ENCODE assay signal across 8 cellular contexts in the genomic region with DNA sequence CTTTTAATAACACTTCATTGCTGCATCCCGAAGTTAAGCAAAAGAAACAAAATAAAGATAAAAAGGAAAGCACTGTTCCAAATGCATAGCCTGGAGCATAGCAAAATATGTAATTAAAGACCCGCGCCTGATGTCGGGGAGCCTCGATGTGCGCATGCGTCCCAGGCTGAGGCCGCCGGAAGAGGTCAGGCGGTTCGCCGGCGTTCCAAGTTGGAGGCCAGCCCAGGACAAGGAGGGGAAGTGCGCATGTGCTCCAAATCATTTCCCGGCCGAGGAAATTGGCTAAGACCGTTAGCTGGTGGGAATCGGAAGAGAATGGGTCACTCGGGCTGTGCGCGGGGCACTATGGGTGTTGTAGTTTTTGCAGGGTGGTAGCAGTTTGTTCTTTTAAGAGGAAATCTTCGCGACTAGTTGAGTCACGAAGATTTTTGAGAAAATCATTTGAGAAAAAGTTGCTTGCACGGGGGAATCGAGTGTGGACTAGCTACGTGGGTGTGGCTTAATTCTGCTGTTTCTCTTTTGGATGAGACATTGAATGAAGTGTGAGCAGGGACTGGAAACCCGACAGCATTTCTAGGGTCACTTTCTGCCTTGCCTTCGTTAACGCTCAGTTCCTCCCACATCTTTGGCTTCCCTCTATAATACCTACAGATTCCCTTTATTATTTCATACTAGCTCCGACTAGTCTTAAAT. TPM values are rescaled to one million over a fixed set of nuclear protein-coding genes. Genes with fewer than 3 reads are reported as not detected.
DNase-seq lines count a peak whose midpoint lies in the region; ATAC-seq, FAIRE-seq and TF ChIP-seq lines count a peak whose summit lies in the region.

No MANE protein-coding gene starts in this region.

- TF ChIP-seq CTCF in A673 (conservative IDR thresholded peaks at IDR 0.05; ENCODE audit: low read depth, low read length) = no peak
- no peak for TF ChIP-seq CTCF in Loucy (conservative IDR thresholded peaks at IDR 0.05; ENCODE audit: low read length)
- TF ChIP-seq CTCF in adrenal gland (IDR thresholded peaks at IDR 0.05) = no peak
- TF ChIP-seq CTCF in cardiac muscle cell (IDR thresholded peaks at IDR 0.05; ENCODE audit: low read depth, low read length) = no peak
- no peak for TF ChIP-seq CTCF in pancreas (IDR thresholded peaks at IDR 0.05)
- TF ChIP-seq CTCF in thoracic aorta (IDR thresholded peaks at IDR 0.05) = no peak

- H3K4me3 ChIP-seq in A673 (ENCODE audit: low read depth, low read length, poor library complexity, severe bottlenecking) (peak overlapping the region; percentile 36), Loucy (ENCODE audit: low read length, poor library complexity, severe bottlenecking) (peak overlapping the region; percentile 55), adrenal gland (peak overlapping the region in 2 of 4 donors; percentile 7 to 63), cardiac muscle cell (peak overlapping the region; percentile 25), pancreas (peak overlapping the region in 2 of 4 donors; percentile 27 to 37), thoracic aorta (peak overlapping the region; percentile 68)

- H3K9me3 ChIP-seq in A673 (ENCODE audit: low read depth, low read length, poor library complexity, severe bottlenecking) (no peaks in the 10 kb centered on the region), Loucy (ENCODE audit: insufficient read depth, low read depth, low read length) (no peaks in the 10 kb centered on the region), adrenal gland (replicated peaks in 1 of 3) (no peaks in the 10 kb centered on the region), cardiac muscle cell (ENCODE audit: low read depth) (no peaks in the 10 kb centered on the region), pancreas (no peaks in the 10 kb centered on the region), thoracic aorta (no peaks in the 10 kb centered on the region)

- ATAC-seq in T-cell (replicated peaks in 1 of 4) = peak; percentile 62 to 87 (median 74)
- ATAC-seq in pancreas = peak; percentile 95 to 98 (median 97)
- ATAC-seq in thoracic aorta (ENCODE audit: insufficient number of reproducible peaks, low FRiP score, low read depth) = peak; percentile 100

- 8 to 12% (median 10%) methylated on average over 31 of the region's 31 CpGs for WGBS in adrenal gland, 4 donors
- WGBS in pancreas, 2 donors = 11 to 12% methylated on average over 31 of the region's 31 CpGs

- H3K36me3 Mint-ChIP-seq in T-cell = no peaks in the 10 kb centered on the region

- H3K27ac ChIP-seq in A673 (ENCODE audit: low read depth, low read length, poor library complexity, severe bottlenecking) (no peak overlapping the region), adrenal gland (peak overlapping the region; percentile 29 to 78 (median 57)), cardiac muscle cell (no peak overlapping the region), pancreas (peak overlapping the region in 2 of 4 donors; percentile 37 to 52), thoracic aorta (peak overlapping the region; percentile 47 to 65)

- peak overlapping the region; percentile 61 for H2AFZ ChIP-seq in Loucy (ENCODE audit: low read length)

- H3K4me3 Mint-ChIP-seq in T-cell = peak overlapping the region; percentile 89 to 97 (median 96)

- POLR2A ChIA-PET in A673 (lab: Charles Lee; ENCODE audit: low non-redundant PET) = interaction anchor here (0.6 kb wide), 1 partner anchor 23 kb away, joined by 4 read pairs; no protein-coding TSS in a partner anchor
- POLR2A ChIA-PET in T-cell (lab: Charles Lee) = no interaction called here

- H3K9ac ChIP-seq in Loucy (ENCODE audit: low read depth, low read length, poor library complexity, severe bottlenecking) = no peak overlapping the region

- no peaks in the 10 kb centered on the region for H3K27me3 ChIP-seq in A673 (replicated peaks; ENCODE audit: insufficient read depth, low read depth, low read length, poor library complexity)
- H3K27me3 ChIP-seq in Loucy (ENCODE audit: insufficient read depth, low read length, poor library complexity, severe bottlenecking) = no peaks in the 10 kb centered on the region
- H3K27me3 ChIP-seq in adrenal gland = no peaks in the 10 kb centered on the region
- peaks cover 3% of the 10 kb centered on the region for H3K27me3 ChIP-seq in cardiac muscle cell
- H3K27me3 ChIP-seq in pancreas = no peaks in the 10 kb centered on the region
- no peaks in the 10 kb centered on the region for H3K27me3 ChIP-seq in thoracic aorta (replicated peaks; ENCODE audit: insufficient read depth)

- no peaks in the 10 kb centered on the region for H3K9me3 Mint-ChIP-seq in T-cell

- FAIRE-seq in pancreas (lab: Jason Lieb, UNC) = peak; percentile 39

- BruUV-seq in A673 (replicated peaks; lab: Mats Ljungman, UMichigan) = no TSS peak

- TF ChIP-seq POLR2A in adrenal gland (IDR thresholded peaks at IDR 0.05) = no peak

- H4K20me1 ChIP-seq in Loucy (ENCODE audit: insufficient read depth, low read length, poor library complexity, severe bottlenecking) = no peaks in the 10 kb centered on the region

- H3F3A ChIP-seq in Loucy (ENCODE audit: low read depth) = no peaks in the 10 kb centered on the region

- CTCF ChIA-PET in A673 (lab: Charles Lee) = no interaction called here
- CTCF ChIA-PET in T-cell (lab: Charles Lee) = interaction anchor here in 1 of 2 donors (1.5 kb wide), 1 partner anchor 25 kb away, joined by 7 read pairs; no protein-coding TSS in a partner anchor

- peaks cover 27 to 31% (median 31%) of the 10 kb centered on the region in 3 donors for H3K4me1 Mint-ChIP-seq in T-cell

- H3K4me1 ChIP-seq in A673 (ENCODE audit: insufficient read depth, low read length, poor library complexity, severe bottlenecking) (peaks cover 3% of the 10 kb centered on the region), Loucy (ENCODE audit: insufficient read depth, low read length, poor library complexity, severe bottlenecking) (no peaks in the 10 kb centered on the region), adrenal gland (replicated peaks in 1 of 2) (peaks cover 24 to 36% of the 10 kb centered on the region in 2 donors), cardiac muscle cell (ENCODE audit: low read depth) (no peaks in the 10 kb centered on the region), pancreas (peaks cover 0 to 3% (median 0%) of the 10 kb centered on the region in 3 donors), thoracic aorta (ENCODE audit: control insufficient read depth in 1 of 2, low read depth in 2 of 2) (peaks cover 7 to 17% of the 10 kb centered on the region in 2 donors)

- intact Hi-C loops in A673 (cut with micrococcal nuclease; ENCODE audit: unreplicated experiment) (no loop called here), adrenal gland (cut with DNase I) (no loop called here), pancreas (cut with DNase I) (no loop called here)

- peak; percentile 97 for DNase-seq in A673 (ENCODE audit: low spot score)
- peak; percentile 77 for DNase-seq in GM19240 (ENCODE audit: insufficient read length, low spot score)
- DNase-seq in T-cell = peak; percentile 11 to 68 (median 54)
- peak; percentile 96 to 98 (median 97) for DNase-seq in adrenal gland
- DNase-seq in cardiac muscle cell (ENCODE audit: low read depth in 1 of 2, low spot score in 1 of 2) = peak; percentile 85 to 98
- DNase-seq in pancreas = peak; percentile 92 to 97 (median 95)
- DNase-seq in thoracic aorta (ENCODE audit: low spot score) = peak; percentile 83

- peak overlapping the region; percentile 35 for H3K4me2 ChIP-seq in Loucy (ENCODE audit: low read depth, low read length, poor library complexity, severe bottlenecking)

- H3K27me3 Mint-ChIP-seq in T-cell = peaks cover 3 to 11% of the 10 kb centered on the region in 2 donors

- no peaks in the 10 kb centered on the region for H3K9me2 ChIP-seq in Loucy (replicated peaks; ENCODE audit: low read depth, low read length)

- H3K36me3 ChIP-seq in A673 (ENCODE audit: insufficient read depth, low read length, poor library complexity, severe bottlenecking) (no peaks in the 10 kb centered on the region), Loucy (ENCODE audit: insufficient read depth, low read length) (no peaks in the 10 kb centered on the region), adrenal gland (replicated peaks in 1 of 2) (no peaks in the 10 kb centered on the region), cardiac muscle cell (no peaks in the 10 kb centered on the region), pancreas (no peaks in the 10 kb centered on the region), thoracic aorta (no peaks in the 10 kb centered on the region)

- H3K27ac Mint-ChIP-seq in T-cell = peak overlapping the region; percentile 85 to 96

- H3K79me2 ChIP-seq in Loucy (ENCODE audit: insufficient read depth, low read length) = no peaks in the 10 kb centered on the region

RNA-seq across cellular contexts. Expression of gene CD1D, which starts 31.0 kb away (rescaled TPM):
- total RNA-seq in A673 (2021) (0.79 and 1.3 TPM in 2 replicates), T-cell (under 1 TPM in 3 of 5 donors, not detected in 2; 0.10 to 0.22 (median 0.20) TPM), adrenal gland (1 to 10 TPM; 1.1 to 5.2 (median 3.0) TPM), cardiac muscle cell (4.6 and 5.4 TPM in 2 replicates), pancreas (1 to 10 TPM in 2 of 6 donors, under 1 TPM in 4; 0.08 to 1.3 (median 0.40) TPM), thoracic aorta (1 to 10 TPM; 1.9 to 2.4 TPM)
- polyA plus RNA-seq in adrenal gland (1 to 10 TPM; 1.4 to 5.6 (median 2.3) TPM), cardiac muscle cell (6.3 and 8.2 TPM in 2 replicates), pancreas (1 to 10 TPM in 1 of 2 donors, under 1 TPM in 1; 0.95 to 1.2 TPM)

Comparison
In these comparisons a context has a peak if more than half of its experiments do, and no peak if none do; other contexts are left out.
1. H3K27ac ChIP-seq: peak in adrenal gland (5 of 5) and thoracic aorta (2 of 2); none in A673 (single experiment) and cardiac muscle cell (single experiment).
2. Peak in every context shown above with its lines, with median percentiles within 50 percentile points of each other: DNase-seq and ATAC-seq.